ENCODE assay signal across 8 cellular contexts in the genomic region with DNA sequence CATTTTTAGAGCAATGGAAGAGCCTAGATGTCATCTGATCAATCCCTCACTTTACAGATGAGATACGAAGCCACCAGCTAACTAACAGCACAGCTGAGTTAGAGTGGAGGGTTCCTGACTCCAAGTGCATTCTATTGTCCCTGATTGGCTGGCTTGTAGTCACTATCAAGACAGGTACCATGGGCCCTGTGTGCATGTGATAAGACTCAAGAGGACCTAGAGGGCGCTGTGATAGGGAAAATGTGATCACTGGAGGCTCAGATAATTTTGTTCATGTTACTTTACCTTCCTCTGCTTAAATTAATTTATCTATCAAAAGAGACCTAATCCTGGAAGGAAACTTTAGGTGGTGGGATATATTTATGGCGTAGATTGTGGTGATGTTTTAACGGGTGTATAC. TPM values are rescaled to one million over a fixed set of nuclear protein-coding genes. Genes with fewer than 3 reads are reported as not detected.
A peak's percentile ranks its signal among the peaks of the same experiment; 100 is the strongest.
DNase-seq lines count a peak whose midpoint lies in the region; ATAC-seq lines count a peak whose summit lies in the region.

No MANE protein-coding gene starts in this region.

- H3K36me3 ChIP-seq in H7 (replicated peaks; ENCODE audit: control insufficient read depth, insufficient read depth, low read length), result no peaks in the 10 kb centered on the region

- DNase-seq in COLO668 (lab: John Stamatoyannopoulos, UW; ENCODE audit: unreplicated experiment), result peak; percentile 9
- peak; percentile 85 for DNase-seq in H7
- peak; percentile 62 for DNase-seq in SK-MEL-5 (ENCODE audit: low read depth, low spot score)
- DNase-seq in iPS-NIHi7 (ENCODE audit: extremely low spot score), result peak; percentile 82
- DNase-seq in hippocampal formation (lab: John Stamatoyannopoulos, UW), result no peak
- DNase-seq in stimulated activated naive CD4-positive, alpha-beta T cell (lab: John Stamatoyannopoulos, UW), result no peak

- in situ Hi-C loops in SK-MEL-5 (cut with HindIII; ENCODE audit: low pct_unique_long_range_greater_than_20kb, low sequenced_read_pairs), result no loop called here

- H3K27me3 ChIP-seq in H7 (ENCODE audit: control insufficient read depth, insufficient read depth, low read length), result no peaks in the 10 kb centered on the region

- ATAC-seq in HG03565 (IDR thresholded peaks at IDR 0.05; ENCODE audit: unreplicated experiment) (no peak), HG03521 (IDR thresholded peaks at IDR 0.05; ENCODE audit: unreplicated experiment) (no peak)

- no peak overlapping the region for H3K4me3 ChIP-seq in H7 (ENCODE audit: insufficient read depth, low read depth, low read length)

RNA-seq across cellular contexts. Expression of a gene that starts 19.5 kb away (rescaled TPM):
- total RNA-seq in H7 (2014; rRNA removed; shearing (Covaris generic)), result 29.5 and 36.9 TPM in 2 replicates
- 33.4 and 34.9 TPM in 2 replicates for total RNA-seq in SK-MEL-5 (2014; rRNA removed; shearing (Covaris generic))
- polyA plus RNA-seq in SK-MEL-5 (2015; cell fraction: cytosol; rRNA removed), result 22.4 and 30.8 TPM in 2 replicates
- polyA plus RNA-seq in SK-MEL-5 (2015; cell fraction: nucleus; rRNA removed), result 37.9 and 57.4 TPM in 2 replicates

Comparison
In these comparisons a context has a peak if more than half of its experiments do, and no peak if none do; other contexts are left out.
1. DNase-seq: peak in COLO668 (single experiment), H7 (single experiment), SK-MEL-5 (single experiment) and iPS-NIHi7 (single experiment); none in hippocampal formation (0 of 2) and stimulated activated naive CD4-positive, alpha-beta T cell (0 of 6).